Comparison of ENCODE assay signal across 10 cellular contexts in the genomic region with DNA sequence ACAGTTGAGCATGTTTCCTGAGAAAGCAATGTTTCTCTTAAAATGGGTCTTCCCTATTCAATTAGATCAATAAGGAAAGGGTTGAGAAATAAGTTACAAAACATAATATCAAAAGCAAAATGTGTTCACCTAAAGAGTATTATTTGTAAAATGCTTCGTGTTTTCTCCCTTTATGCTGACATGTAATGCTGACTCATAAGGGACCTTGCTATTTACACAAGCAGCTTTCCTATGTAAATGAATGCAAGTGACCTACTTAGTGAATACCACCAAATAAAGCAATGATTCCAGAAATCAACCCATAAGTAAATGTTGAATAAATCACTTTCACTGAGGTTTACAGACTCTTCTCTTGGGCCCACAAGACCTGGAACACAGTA.
DNase-seq lines count a peak whose midpoint lies in the region; ATAC-seq, FAIRE-seq and TF ChIP-seq lines count a peak whose summit lies in the region.
"Had no signal": no experiment of that assay in that cellular context is flagged by ENCODE, and none has a peak within 500 bp of the region (broad histone marks: within the 10 kb centered on the region; RNA-seq: fewer than 3 reads in every experiment).

No MANE protein-coding gene starts in this region.

- no peak overlapping the region for H3K4me3 Mint-ChIP-seq in astrocyte (ENCODE audit: unreplicated experiment)
- no peak overlapping the region for H3K4me3 Mint-ChIP-seq in stimulated activated naive B cell treated with anti-CD40 and anti-IgM and Interleukin-4, amounts not matched to agents 10 μg/mL and 1 μg/mL and 100 μg/mL, for 72 hours
- H3K4me3 Mint-ChIP-seq in chondrocyte (ENCODE audit: unreplicated experiment), result no peak overlapping the region
- H3K4me3 Mint-ChIP-seq: nephron had no signal

- peak; percentile 78 for DNase-seq in astrocyte (ENCODE audit: low read depth)
- DNase-seq in osteoblast (ENCODE audit: insufficient read length, low spot score, missing footprints), result peak; percentile 80
- DNase-seq in stimulated activated naive B cell treated with anti-CD40 and anti-IgM and Interleukin-4, amounts not matched to agents 10 μg/mL and 1 μg/mL and 100 μg/mL, for 72 hours, result no peak
- no peak for DNase-seq in NCI-H1436 (lab: John Stamatoyannopoulos, UW)
- DNase-seq in chondrocyte (ENCODE audit: low spot score), result no peak
- no peak for DNase-seq in NCI-H2227 treated with DMSO at 0.1 percent for 48 hours (lab: John Stamatoyannopoulos, UW)
- DNase-seq: activated T-cell treated with anti-CD3 and anti-CD28 coated beads for 4 hours had no signal

- ATAC-seq in GM18909 (IDR thresholded peaks at IDR 0.05; ENCODE audit: poor library complexity, unreplicated experiment), result peak; percentile 72
- peak; percentile 53 for ATAC-seq in HG03025 (IDR thresholded peaks at IDR 0.05; ENCODE audit: low FRiP score, unreplicated experiment)
- no peak for ATAC-seq in stimulated activated naive B cell treated with anti-CD40 and anti-IgM and Interleukin-4, amounts not matched to agents 10 μg/mL and 1 μg/mL and 100 μg/mL, for 72 hours (replicated peaks)

- no peaks in the 10 kb centered on the region for H3K9me3 ChIP-seq in astrocyte (ENCODE audit: insufficient read depth, low read depth, low read length)
- H3K9me3 ChIP-seq in osteoblast (ENCODE audit: low read depth, low read length), result no peaks in the 10 kb centered on the region

- no peaks in the 10 kb centered on the region for H3K9me3 Mint-ChIP-seq in astrocyte (ENCODE audit: unreplicated experiment)
- H3K9me3 Mint-ChIP-seq in stimulated activated naive B cell treated with anti-CD40 and anti-IgM and Interleukin-4, amounts not matched to agents 10 μg/mL and 1 μg/mL and 100 μg/mL, for 72 hours, result peaks cover 0 to 2% of the 10 kb centered on the region in 2 donors
- no peaks in the 10 kb centered on the region for H3K9me3 Mint-ChIP-seq in chondrocyte (ENCODE audit: low read depth)
- H3K9me3 Mint-ChIP-seq: nephron had no signal

- H3K79me2 ChIP-seq in astrocyte (ENCODE audit: insufficient read depth, low read length) (peaks cover 2% of the 10 kb centered on the region), osteoblast (ENCODE audit: insufficient read depth, low read length) (peaks cover 10% of the 10 kb centered on the region)

- H3K36me3 Mint-ChIP-seq in astrocyte (ENCODE audit: low read depth, unreplicated experiment) (no peaks in the 10 kb centered on the region), chondrocyte (ENCODE audit: low read depth) (no peaks in the 10 kb centered on the region)
- H3K36me3 Mint-ChIP-seq in stimulated activated naive B cell treated with anti-CD40 and anti-IgM and Interleukin-4, amounts not matched to agents 10 μg/mL and 1 μg/mL and 100 μg/mL, for 72 hours, result peaks cover 0 to 2% of the 10 kb centered on the region in 2 donors

- H4K20me1 ChIP-seq in astrocyte (ENCODE audit: insufficient read depth, low read length), result no peaks in the 10 kb centered on the region
- no peaks in the 10 kb centered on the region for H4K20me1 ChIP-seq in osteoblast (ENCODE audit: insufficient read depth, low read length)

- no peaks in the 10 kb centered on the region for H3K27me3 ChIP-seq in astrocyte (ENCODE audit: insufficient read depth, low read length)
- H3K27me3 ChIP-seq in osteoblast (ENCODE audit: insufficient read depth, low read length), result no peaks in the 10 kb centered on the region

- FAIRE-seq in astrocyte (lab: Jason Lieb, UNC), result peak; percentile 43

- H3K4me2 ChIP-seq in astrocyte (ENCODE audit: low read length) (peak overlapping the region; percentile 66), osteoblast (ENCODE audit: insufficient read depth, low read length) (peak overlapping the region; percentile 54)

- H3K9ac ChIP-seq in astrocyte (ENCODE audit: low read length), result peak overlapping the region; percentile 64

- TF ChIP-seq CTCF in astrocyte (IDR thresholded peaks at IDR 0.05; ENCODE audit: insufficient read depth, low read depth, low read length) (no peak), osteoblast (IDR thresholded peaks at IDR 0.05; ENCODE audit: extremely low read depth, low read depth, low read length) (no peak), chondrocyte (IDR thresholded peaks at IDR 0.05) (no peak)

- no peak overlapping the region for H2AFZ ChIP-seq in astrocyte (ENCODE audit: low read depth, low read length)
- no peak overlapping the region for H2AFZ ChIP-seq in osteoblast (ENCODE audit: low read length)

- H3K4me1 Mint-ChIP-seq in astrocyte (ENCODE audit: low read depth, unreplicated experiment) (peaks cover 23% of the 10 kb centered on the region), chondrocyte (ENCODE audit: low read depth) (peaks cover 31% of the 10 kb centered on the region)
- peaks cover 4 to 7% of the 10 kb centered on the region in 2 donors for H3K4me1 Mint-ChIP-seq in stimulated activated naive B cell treated with anti-CD40 and anti-IgM and Interleukin-4, amounts not matched to agents 10 μg/mL and 1 μg/mL and 100 μg/mL, for 72 hours

- H3K27me3 Mint-ChIP-seq in astrocyte (ENCODE audit: low read depth, unreplicated experiment), result no peaks in the 10 kb centered on the region
- H3K27me3 Mint-ChIP-seq in stimulated activated naive B cell treated with anti-CD40 and anti-IgM and Interleukin-4, amounts not matched to agents 10 μg/mL and 1 μg/mL and 100 μg/mL, for 72 hours, result no peaks in the 10 kb centered on the region
- H3K27me3 Mint-ChIP-seq in chondrocyte (ENCODE audit: low read depth), result no peaks in the 10 kb centered on the region

- H3K27ac Mint-ChIP-seq in astrocyte (ENCODE audit: unreplicated experiment) (peak overlapping the region; percentile 50), chondrocyte (ENCODE audit: unreplicated experiment) (no peak overlapping the region)
- no peak overlapping the region for H3K27ac Mint-ChIP-seq in stimulated activated naive B cell treated with anti-CD40 and anti-IgM and Interleukin-4, amounts not matched to agents 10 μg/mL and 1 μg/mL and 100 μg/mL, for 72 hours
- H3K27ac Mint-ChIP-seq: nephron had no signal

- H3K4me3 ChIP-seq in astrocyte (ENCODE audit: insufficient read depth, low read depth, low read length) (no peak overlapping the region), osteoblast (ENCODE audit: insufficient read depth, low read length) (no peak overlapping the region)

- H3K36me3 ChIP-seq in astrocyte (ENCODE audit: insufficient read depth, low read length), result peaks cover under 1% of the 10 kb centered on the region
- peaks cover 7% of the 10 kb centered on the region for H3K36me3 ChIP-seq in osteoblast (ENCODE audit: insufficient read depth, low read length)

- H3K4me1 ChIP-seq in astrocyte (ENCODE audit: insufficient read depth, low read length) (peaks cover 14% of the 10 kb centered on the region), osteoblast (ENCODE audit: insufficient read depth, low read length) (peaks cover 39% of the 10 kb centered on the region)

- peak overlapping the region; percentile 87 for H3K27ac ChIP-seq in astrocyte (ENCODE audit: low read depth, low read length)
- H3K27ac ChIP-seq in osteoblast (ENCODE audit: low read depth, low read length), result peak overlapping the region; percentile 80

Comparison
In these comparisons a context has a peak if more than half of its experiments do, and no peak if none do; other contexts are left out.
1. ATAC-seq: peak in GM18909 (single experiment) and HG03025 (single experiment); none in stimulated activated naive B cell treated with anti-CD40 and anti-IgM and Interleukin-4, amounts not matched to agents 10 μg/mL and 1 μg/mL and 100 μg/mL, for 72 hours (0 of 2).
2. DNase-seq: peak in astrocyte (single experiment) and osteoblast (single experiment); none in stimulated activated naive B cell treated with anti-CD40 and anti-IgM and Interleukin-4, amounts not matched to agents 10 μg/mL and 1 μg/mL and 100 μg/mL, for 72 hours (single experiment), NCI-H1436 (single experiment), chondrocyte (single experiment) and NCI-H2227 treated with DMSO at 0.1 percent for 48 hours (single experiment).